Comparison of ENCODE assay signal across 8 cellular contexts in the genomic region with DNA sequence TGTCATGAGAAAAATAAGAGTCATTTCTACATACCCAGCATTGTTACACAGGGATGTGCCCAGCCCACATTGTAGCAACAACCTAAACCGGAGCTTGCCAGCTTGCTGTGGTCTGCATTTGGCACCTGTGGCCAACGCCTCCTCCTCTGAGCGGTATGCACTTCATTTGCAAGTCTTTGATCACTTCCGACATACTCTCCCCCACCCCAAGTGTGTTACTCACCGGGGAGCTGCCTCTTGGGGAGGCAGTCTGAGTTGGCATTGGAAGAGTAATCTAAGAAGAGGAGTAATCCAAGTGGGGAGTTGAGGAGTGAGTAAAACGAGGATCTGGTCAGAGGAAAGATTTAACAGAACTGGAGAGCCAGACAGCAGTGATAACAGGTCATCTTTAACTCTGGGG. TPM values are rescaled to one million over a fixed set of nuclear protein-coding genes. Genes with fewer than 3 reads are reported as not detected.
DNase-seq lines count a peak whose midpoint lies in the region; ATAC-seq and TF ChIP-seq lines count a peak whose summit lies in the region.
"Had no signal": no experiment of that assay in that cellular context is flagged by ENCODE, and none has a peak within 500 bp of the region (broad histone marks: within the 10 kb centered on the region; RNA-seq: fewer than 3 reads in every experiment).

No MANE protein-coding gene starts in this region.

- peak; percentile 81 for DNase-seq in GM23338 (ENCODE audit: low spot score)
- peak; percentile 55 for DNase-seq in RKO (ENCODE audit: low spot score)
- DNase-seq in activated naive CD4-positive, alpha-beta T cell treated with anti-CD3 and anti-CD28 coated beads for 36 hours, result peak; percentile 95
- DNase-seq in lower leg skin (ENCODE audit: low spot score in 2 of 2), result peak; percentile 20 to 87
- DNase-seq in stimulated activated CD8-positive, alpha-beta memory T cell treated with anti-CD3 and anti-CD28 coated beads, Interleukin-7, amount 100 ng/mL, for 24 hours (ENCODE audit: low read depth), result peak; percentile 69
- DNase-seq in NCI-H2081 (lab: John Stamatoyannopoulos, UW), result no peak
- no peak for DNase-seq in NCI-H345 treated with DMSO at 0.1 percent for 48 hours (lab: John Stamatoyannopoulos, UW; ENCODE audit: unreplicated experiment)

- H3K4me2 ChIP-seq in GM23338, result peak overlapping the region; percentile 37

- peak overlapping the region; percentile 43 for H3K4me3 Mint-ChIP-seq in GM23338
- no peak overlapping the region for H3K4me3 Mint-ChIP-seq in activated naive CD4-positive, alpha-beta T cell treated with anti-CD3 and anti-CD28 coated beads for 36 hours
- H3K4me3 Mint-ChIP-seq: activated naive CD8-positive, alpha-beta T cell had no signal

- TF ChIP-seq CTCF in GM23338 (conservative IDR thresholded peaks at IDR 0.05; ENCODE audit: low read depth in 2 of 2), result no peak
- TF ChIP-seq CTCF in lower leg skin (IDR thresholded peaks at IDR 0.05), result no peak

- peaks cover 53% of the 10 kb centered on the region for H3K4me1 Mint-ChIP-seq in GM23338
- peaks cover 65% of the 10 kb centered on the region for H3K4me1 Mint-ChIP-seq in activated naive CD4-positive, alpha-beta T cell treated with anti-CD3 and anti-CD28 coated beads for 36 hours (ENCODE audit: low read depth)

- H3K27me3 Mint-ChIP-seq in GM23338 (ENCODE audit: insufficient read depth, low read depth, poor library complexity), result no peaks in the 10 kb centered on the region
- H3K27me3 Mint-ChIP-seq in activated naive CD4-positive, alpha-beta T cell treated with anti-CD3 and anti-CD28 coated beads for 36 hours (ENCODE audit: low read depth), result no peaks in the 10 kb centered on the region
- H3K27me3 Mint-ChIP-seq: activated naive CD8-positive, alpha-beta T cell had no signal

- no peaks in the 10 kb centered on the region for H4K20me1 ChIP-seq in GM23338 (replicated peaks; ENCODE audit: insufficient read depth)

- intact Hi-C loops in activated naive CD4-positive, alpha-beta T cell treated with anti-CD3 and anti-CD28 coated beads for 36 hours (cut with micrococcal nuclease), result loop anchor here (1.0 to 10.0 kb wide), 4 partner anchors 35 to 840 kb away; no protein-coding TSS in a partner anchor
- intact Hi-C loops in lower leg skin (cut with DNase I; ENCODE audit: low total_unique reads), result no loop called here

- no peaks in the 10 kb centered on the region for H3K36me3 ChIP-seq in GM23338 (ENCODE audit: insufficient read depth)

- no peaks in the 10 kb centered on the region for H3K36me3 Mint-ChIP-seq in GM23338 (ENCODE audit: low read depth)
- H3K36me3 Mint-ChIP-seq in activated naive CD4-positive, alpha-beta T cell treated with anti-CD3 and anti-CD28 coated beads for 36 hours (ENCODE audit: low read depth), result peaks cover 1% of the 10 kb centered on the region
- H3K36me3 Mint-ChIP-seq: activated naive CD8-positive, alpha-beta T cell had no signal

- H3K27me3 ChIP-seq in GM23338 (ENCODE audit: insufficient read depth), result peaks cover 14% of the 10 kb centered on the region; the same call in 1 of the 2 replicates

- 41 to 52% methylated on average over 6 of the region's 6 CpGs for WGBS in lower leg skin, 2 donors

- H3K4me3 ChIP-seq in GM23338, result peak overlapping the region; percentile 5; the same call in 1 of the 2 replicates
- H3K4me3 ChIP-seq in lower leg skin (ENCODE audit: low read depth, poor library complexity, severe bottlenecking), result no peak overlapping the region

- H3K27ac Mint-ChIP-seq in GM23338, result peak overlapping the region; percentile 2; the same call in 1 of the 2 replicates
- peak overlapping the region; percentile 33 for H3K27ac Mint-ChIP-seq in activated naive CD4-positive, alpha-beta T cell treated with anti-CD3 and anti-CD28 coated beads for 36 hours
- H3K27ac Mint-ChIP-seq: activated naive CD8-positive, alpha-beta T cell had no signal

- H3K27ac ChIP-seq in GM23338 (ENCODE audit: low read depth), result no peak overlapping the region

- H3K9me2 ChIP-seq in GM23338 (ENCODE audit: insufficient read depth), result no peaks in the 10 kb centered on the region

- no peaks in the 10 kb centered on the region for H3K9me3 Mint-ChIP-seq in GM23338
- H3K9me3 Mint-ChIP-seq in activated naive CD4-positive, alpha-beta T cell treated with anti-CD3 and anti-CD28 coated beads for 36 hours, result peaks cover 6% of the 10 kb centered on the region

- CTCF ChIA-PET in activated naive CD4-positive, alpha-beta T cell treated with anti-CD3 and anti-CD28 coated beads for 36 hours (lab: Charles Lee), result interaction anchor here (0.8 to 3.2 kb wide), 3 partner anchors 11 to 41 kb away, joined by 3 to 9 read pairs (median 3); no protein-coding TSS in a partner anchor

- H3F3A ChIP-seq in GM23338 (replicated peaks; ENCODE audit: low read depth), result peaks cover 5% of the 10 kb centered on the region; the same call in 1 of the 2 replicates

- peaks cover 48% of the 10 kb centered on the region for H3K79me2 ChIP-seq in GM23338 (replicated peaks; ENCODE audit: insufficient read depth)

- no peak for TF ChIP-seq POLR2A in lower leg skin (IDR thresholded peaks at IDR 0.05)

- H2AFZ ChIP-seq in GM23338, result no peak overlapping the region

- ATAC-seq in GM23338, result peak; percentile 14

- peaks cover 42% of the 10 kb centered on the region for H3K4me1 ChIP-seq in GM23338 (ENCODE audit: insufficient read depth)

TF ChIP-seq in GM23338, 12 proteins besides CTCF, POLR2A, EP300 and RAD21 (continues in another document):
- TF ChIP-seq, protein P1, sequence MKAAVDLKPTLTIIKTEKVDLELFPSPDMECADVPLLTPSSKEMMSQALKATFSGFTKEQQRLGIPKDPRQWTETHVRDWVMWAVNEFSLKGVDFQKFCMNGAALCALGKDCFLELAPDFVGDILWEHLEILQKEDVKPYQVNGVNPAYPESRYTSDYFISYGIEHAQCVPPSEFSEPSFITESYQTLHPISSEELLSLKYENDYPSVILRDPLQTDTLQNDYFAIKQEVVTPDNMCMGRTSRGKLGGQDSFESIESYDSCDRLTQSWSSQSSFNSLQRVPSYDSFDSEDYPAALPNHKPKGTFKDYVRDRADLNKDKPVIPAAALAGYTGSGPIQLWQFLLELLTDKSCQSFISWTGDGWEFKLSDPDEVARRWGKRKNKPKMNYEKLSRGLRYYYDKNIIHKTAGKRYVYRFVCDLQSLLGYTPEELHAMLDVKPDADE (IDR thresholded peaks at IDR 0.05), result no peak
- no peak for TF ChIP-seq NANOG (IDR thresholded peaks at IDR 0.05; ENCODE audit: borderline replicate concordance)
- TF ChIP-seq EZH2 (IDR thresholded peaks at IDR 0.05; ENCODE audit: low read depth, unreplicated experiment), result no peak
- no peak for TF ChIP-seq ZNF331 (CRISPR knock-in tag; IDR thresholded peaks at IDR 0.05; ENCODE audit: low read depth)
- TF ChIP-seq STAT1 (IDR thresholded peaks at IDR 0.05; ENCODE audit: unreplicated experiment), result no peak
- no peak for TF ChIP-seq ZNF114 (CRISPR knock-in tag; IDR thresholded peaks at IDR 0.05)

RNA-seq across cellular contexts. Expression of a gene that starts 3.8 kb away (rescaled TPM):
- total RNA-seq in GM23338 (2014; rRNA removed; shearing (Covaris generic)), result 33.8 and 46.1 TPM in 2 replicates
- 11.7 and 13.2 TPM in 2 replicates for polyA plus RNA-seq in GM23338 (2016; fragmentation: Nextera tagmentation; extraction: Ambion mirVana)
- 10 to 100 TPM; 15.8 to 17.2 TPM for total RNA-seq in activated naive CD4-positive, alpha-beta T cell treated with anti-CD3 and anti-CD28 coated beads for 36 hours
- 10 to 100 TPM in 3 of 4 donors, 1 to 10 TPM in 1; 6.9 to 15.3 (median 12.8) TPM for total RNA-seq in lower leg skin

Comparison
In these comparisons a context has a peak if more than half of its experiments do, and no peak if none do; other contexts are left out.
1. DNase-seq: peak in GM23338 (single experiment), RKO (single experiment), activated naive CD4-positive, alpha-beta T cell treated with anti-CD3 and anti-CD28 coated beads for 36 hours (single experiment), lower leg skin (2 of 2) and stimulated activated CD8-positive, alpha-beta memory T cell treated with anti-CD3 and anti-CD28 coated beads, Interleukin-7, amount 100 ng/mL, for 24 hours (single experiment); none in NCI-H2081 (0 of 2) and NCI-H345 treated with DMSO at 0.1 percent for 48 hours (single experiment).